Comparison of ENCODE assay signal across 6 cellular contexts in genomic region chr3:27737091-27737490, GRCh38. TPM values are rescaled to one million over a fixed set of nuclear protein-coding genes. Genes with fewer than 3 reads are reported as not detected.
"Had no signal": no experiment of that assay in that cellular context is flagged by ENCODE, and none has a peak within 500 bp of the region (broad histone marks: within the 10 kb centered on the region; RNA-seq: fewer than 3 reads in every experiment).

No MANE protein-coding gene starts in this region.

- ATAC-seq: HepG2, K562 had no signal

- DNase-seq: IMR-90, KBM-7, KG1 had no signal

RNA-seq across cellular contexts. Expression of gene EOMES, which starts 15.0 kb away (rescaled TPM):
- total RNA-seq: HT-29, IMR-90 had no signal
- polyA plus RNA-seq: IMR-90, K562 had no signal
